ENCODE assay signal across 21 cellular contexts in the genomic region with DNA sequence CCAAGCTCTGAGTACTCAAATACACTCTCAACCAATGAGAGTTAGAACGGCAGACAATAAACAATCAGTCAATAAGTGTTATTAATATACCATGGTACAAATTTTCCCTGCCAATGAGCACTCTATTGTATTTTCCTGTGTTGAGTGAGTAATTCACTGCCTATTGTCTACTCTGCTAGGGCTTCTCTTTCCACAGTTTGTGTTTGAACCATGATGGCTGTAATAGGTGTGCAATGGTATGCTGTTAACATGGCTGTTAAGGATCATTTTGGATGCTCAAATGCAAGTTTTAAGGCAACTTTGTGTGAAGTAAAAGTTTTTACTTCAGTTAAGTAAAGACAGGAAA. TPM values are rescaled to one million over a fixed set of nuclear protein-coding genes. Genes with fewer than 3 reads are reported as not detected.
A peak's percentile ranks its signal among the peaks of the same experiment; 100 is the strongest.
DNase-seq lines count a peak whose midpoint lies in the region; ATAC-seq and TF ChIP-seq lines count a peak whose summit lies in the region.
"Had no signal": no experiment of that assay in that cellular context is flagged by ENCODE, and none has a peak within 500 bp of the region (broad histone marks: within the 10 kb centered on the region; RNA-seq: fewer than 3 reads in every experiment).

No MANE protein-coding gene starts in this region.

- H3K27ac ChIP-seq in endodermal cell (ENCODE audit: low read depth, low read length): no peak overlapping the region
- H3K27ac ChIP-seq: esophagus muscularis mucosa, tibial artery had no signal

- no peak overlapping the region for H3K4me3 ChIP-seq in endodermal cell (ENCODE audit: low read length)
- H3K4me3 ChIP-seq: esophagus muscularis mucosa, HAP-1, tibial artery had no signal

- H3K9ac ChIP-seq in endodermal cell (ENCODE audit: extremely low read depth, low read length, poor library complexity, severe bottlenecking): no peak overlapping the region

- H3K4me3 Mint-ChIP-seq in activated T-cell treated with anti-CD3 and anti-CD28 coated beads, Interleukin-2, amount 50 U/mL, for 24 hours: no peak overlapping the region
- no peak overlapping the region for H3K4me3 Mint-ChIP-seq in T-helper 17 cell
- H3K4me3 Mint-ChIP-seq in natural killer cell treated with Interleukin-12 subunit alpha and Interleukin-12 subunit beta and Interleukin-15 and Interleukin-18, amount 100 ng/mL, for 72 hours: no peak overlapping the region
- H3K4me3 Mint-ChIP-seq in endodermal cell: no peak overlapping the region
- H3K4me3 Mint-ChIP-seq: activated B cell treated with CpG ODN at 0.5 μM for 24 hours; activated T-cell treated with anti-CD3 and anti-CD28 coated beads, Interleukin-2, amount 50 U/mL, for 4 hours; memory B cell had no signal

- DNase-seq in activated T-cell treated with anti-CD3 and anti-CD28 coated beads, Interleukin-2, amount 50 U/mL, for 24 hours: no peak
- no peak for DNase-seq in activated T-cell treated with anti-CD3 and anti-CD28 coated beads, Interleukin-2, amount 50 U/mL, for 1 hour
- no peak for DNase-seq in T-helper 17 cell
- DNase-seq in natural killer cell treated with Interleukin-12 subunit alpha and Interleukin-12 subunit beta and Interleukin-15 and Interleukin-18, amount 100 ng/mL, for 72 hours (ENCODE audit: low spot score): no peak
- no peak for DNase-seq in endodermal cell
- no peak for DNase-seq in stimulated activated naive CD4-positive, alpha-beta T cell treated with Interleukin-2 at 50 U/mL for 16 hours (lab: John Stamatoyannopoulos, UW)
- DNase-seq: activated B cell treated with CpG ODN at 0.5 μM for 24 hours; activated naive CD4-positive, alpha-beta T cell treated with anti-CD3 and anti-CD28 coated beads, Interleukin-2, amount 50 U/mL, for 16 hours; activated T-cell treated with anti-CD3 and anti-CD28 coated beads, Interleukin-2, amount 50 U/mL, for 4 hours; Calu3; effector memory CD4-positive, alpha-beta T cell; Kasumi-1; NCI-H187; stimulated activated CD4-positive, alpha-beta T cell treated with anti-CD3 and anti-CD28 coated beads, Interleukin-2, amount 100 ng/mL, for 48 hours; stimulated activated naive CD8-positive, alpha-beta T cell treated with anti-CD3 and anti-CD28 coated beads, Interleukin-15, amount 100 ng/mL, for 72 hours; tibial artery had no signal

- H3K27me3 Mint-ChIP-seq in activated T-cell treated with anti-CD3 and anti-CD28 coated beads, Interleukin-2, amount 50 U/mL, for 24 hours: peaks cover 18% of the 10 kb centered on the region
- H3K27me3 Mint-ChIP-seq in T-helper 17 cell: no peaks in the 10 kb centered on the region
- peaks cover 0 to 7% of the 10 kb centered on the region in 2 donors for H3K27me3 Mint-ChIP-seq in natural killer cell treated with Interleukin-12 subunit alpha and Interleukin-12 subunit beta and Interleukin-15 and Interleukin-18, amount 100 ng/mL, for 72 hours
- no peaks in the 10 kb centered on the region for H3K27me3 Mint-ChIP-seq in endodermal cell (ENCODE audit: insufficient read depth)
- H3K27me3 Mint-ChIP-seq: activated B cell treated with CpG ODN at 0.5 μM for 24 hours; memory B cell; stimulated activated naive CD8-positive, alpha-beta T cell treated with anti-CD3 and anti-CD28 coated beads, Interleukin-15, amount 100 ng/mL, for 72 hours had no signal

- no peak for TF ChIP-seq CTCF in endodermal cell (conservative IDR thresholded peaks at IDR 0.05)

- peak overlapping the region; percentile 90 for H3K27ac Mint-ChIP-seq in activated T-cell treated with anti-CD3 and anti-CD28 coated beads, Interleukin-2, amount 50 U/mL, for 24 hours
- H3K27ac Mint-ChIP-seq in T-helper 17 cell (peak overlapping the region; percentile 76), endodermal cell (no peak overlapping the region)
- peak overlapping the region; percentile 73 to 81 for H3K27ac Mint-ChIP-seq in natural killer cell treated with Interleukin-12 subunit alpha and Interleukin-12 subunit beta and Interleukin-15 and Interleukin-18, amount 100 ng/mL, for 72 hours

- H3K36me3 Mint-ChIP-seq in activated T-cell treated with anti-CD3 and anti-CD28 coated beads, Interleukin-2, amount 50 U/mL, for 24 hours (ENCODE audit: low read depth): peaks cover 44% of the 10 kb centered on the region
- peaks cover 9% of the 10 kb centered on the region for H3K36me3 Mint-ChIP-seq in T-helper 17 cell (ENCODE audit: low read depth)
- peaks cover 16% of the 10 kb centered on the region for H3K36me3 Mint-ChIP-seq in natural killer cell treated with Interleukin-12 subunit alpha and Interleukin-12 subunit beta and Interleukin-15 and Interleukin-18, amount 100 ng/mL, for 72 hours
- peaks cover 15% of the 10 kb centered on the region for H3K36me3 Mint-ChIP-seq in endodermal cell (ENCODE audit: low read depth)

- peaks cover 53% of the 10 kb centered on the region for H3K4me1 Mint-ChIP-seq in activated T-cell treated with anti-CD3 and anti-CD28 coated beads, Interleukin-2, amount 50 U/mL, for 24 hours (ENCODE audit: low read depth)
- H3K4me1 Mint-ChIP-seq in T-helper 17 cell (peaks cover 32% of the 10 kb centered on the region), endodermal cell (peaks cover 7% of the 10 kb centered on the region)
- H3K4me1 Mint-ChIP-seq in natural killer cell treated with Interleukin-12 subunit alpha and Interleukin-12 subunit beta and Interleukin-15 and Interleukin-18, amount 100 ng/mL, for 72 hours (ENCODE audit: low read depth in 2 of 2): peaks cover 12 to 39% of the 10 kb centered on the region in 2 donors

- H3K27me3 ChIP-seq in endodermal cell (ENCODE audit: control insufficient read depth, insufficient read depth, low read length, poor library complexity, severe bottlenecking): no peaks in the 10 kb centered on the region
- H3K27me3 ChIP-seq: esophagus muscularis mucosa, tibial artery had no signal

- no peaks in the 10 kb centered on the region for H3K4me1 ChIP-seq in endodermal cell (ENCODE audit: control insufficient read depth, insufficient read depth, low read length)

- no CpG with 5 or more reads among the region's 1 CpG for WGBS in endodermal cell (ENCODE audit: insufficient coverage in 1 of 2, insufficient read length in 1 of 2), 2 experiments

- H3K9me3 ChIP-seq in T-helper 17 cell (ENCODE audit: control insufficient read depth, low read length, poor library complexity, severe bottlenecking): no peaks in the 10 kb centered on the region
- H3K9me3 ChIP-seq in endodermal cell (ENCODE audit: control insufficient read depth, low read length): no peaks in the 10 kb centered on the region
- H3K9me3 ChIP-seq: esophagus muscularis mucosa, HAP-1, tibial artery had no signal

- H3K9me3 Mint-ChIP-seq in activated T-cell treated with anti-CD3 and anti-CD28 coated beads, Interleukin-2, amount 50 U/mL, for 24 hours: no peaks in the 10 kb centered on the region
- no peaks in the 10 kb centered on the region for H3K9me3 Mint-ChIP-seq in natural killer cell treated with Interleukin-12 subunit alpha and Interleukin-12 subunit beta and Interleukin-15 and Interleukin-18, amount 100 ng/mL, for 72 hours
- peaks cover 32% of the 10 kb centered on the region for H3K9me3 Mint-ChIP-seq in endodermal cell
- H3K9me3 Mint-ChIP-seq: activated B cell treated with CpG ODN at 0.5 μM for 24 hours; activated T-cell treated with anti-CD3 and anti-CD28 coated beads, Interleukin-2, amount 50 U/mL, for 4 hours; memory B cell; stimulated activated naive CD8-positive, alpha-beta T cell treated with anti-CD3 and anti-CD28 coated beads, Interleukin-15, amount 100 ng/mL, for 72 hours had no signal

- H3K36me3 ChIP-seq in endodermal cell (ENCODE audit: control insufficient read depth, insufficient read depth, low read length): peaks cover 8% of the 10 kb centered on the region
- H3K36me3 ChIP-seq: esophagus muscularis mucosa, HAP-1, tibial artery had no signal

- peak; percentile 15 for ATAC-seq in GM18498 (IDR thresholded peaks at IDR 0.05; ENCODE audit: unreplicated experiment)
- no peak for ATAC-seq in T-helper 17 cell
- no peak for ATAC-seq in natural killer cell treated with Interleukin-12 subunit alpha and Interleukin-12 subunit beta and Interleukin-15 and Interleukin-18, amount 100 ng/mL, for 72 hours
- ATAC-seq in GM19467 (IDR thresholded peaks at IDR 0.05; ENCODE audit: unreplicated experiment): no peak

RNA-seq across cellular contexts. Expression of gene RPS6KA3, which starts 41.2 kb away (rescaled TPM):
- total RNA-seq in T-helper 17 cell (100 to 1,000 TPM; 108 to 112 TPM), endodermal cell (10 to 100 TPM; 13.9 to 20.5 TPM)
- 10 to 100 TPM; 64.5 to 82.4 TPM for total RNA-seq in natural killer cell treated with Interleukin-12 subunit alpha and Interleukin-12 subunit beta and Interleukin-15 and Interleukin-18, amount 100 ng/mL, for 72 hours
- 19.4 TPM for polyA plus RNA-seq in endodermal cell (2013, experiment 1 of 2)
- 19.4 TPM for polyA plus RNA-seq in endodermal cell (2013, experiment 2 of 2)
